Comparison of ENCODE assay signal across 24 cellular contexts in genomic region chr13:27660511-27660910, GRCh38.
"Had no signal": no experiment of that assay in that cellular context is flagged by ENCODE, and none has a peak within 500 bp of the region (broad histone marks: within the 10 kb centered on the region; RNA-seq: fewer than 3 reads in every experiment).

No MANE protein-coding gene starts in this region.

- H3K27ac Mint-ChIP-seq: activated B cell treated with CpG ODN at 0.5 μM for 24 hours; activated naive CD4-positive, alpha-beta T cell treated with anti-CD3 and anti-CD28 coated beads for 36 hours; type B pancreatic cell had no signal

- H3K4me3 ChIP-seq: ovary, prostate gland, spleen, thoracic aorta, vagina had no signal

- DNase-seq: activated B cell treated with CpG ODN at 0.5 μM for 24 hours; activated CD4-positive, alpha-beta T cell treated with anti-CD3 and anti-CD28 coated beads for 4 hours; activated CD4-positive, alpha-beta T cell treated with anti-CD3 and anti-CD28 coated beads, Interleukin-2, amount 50 U/mL, for 48 hours; activated effector memory CD4-positive, alpha-beta T cell treated with Interleukin-2 at 50 U/mL for 16 hours; activated naive CD4-positive, alpha-beta T cell treated with anti-CD3 and anti-CD28 coated beads for 36 hours; activated T-cell treated with anti-CD3 and anti-CD28 coated beads, Interleukin-2, amount 50 U/mL, for 48 hours; effector memory CD8-positive, alpha-beta T cell; foreskin melanocyte; hippocampal formation; left ventricle myocardium superior; mammary epithelial cell; midbrain; natural killer cell; ovary; spleen; stimulated activated CD4-positive, alpha-beta T cell treated with anti-CD3 and anti-CD28 coated beads, Interleukin-4, amount 100 ng/mL, for 1 hour; stimulated activated naive CD4-positive, alpha-beta T cell treated with Interleukin-2 at 50 U/mL for 16 hours; T1000 had no signal

- H3K27me3 Mint-ChIP-seq: activated B cell treated with CpG ODN at 0.5 μM for 24 hours; effector memory CD8-positive, alpha-beta T cell; type B pancreatic cell had no signal

- H3K4me1 ChIP-seq: spleen had no signal

- H3K9me3 Mint-ChIP-seq: activated B cell treated with CpG ODN at 0.5 μM for 24 hours; activated naive CD4-positive, alpha-beta T cell treated with anti-CD3 and anti-CD28 coated beads for 36 hours; effector memory CD8-positive, alpha-beta T cell; natural killer cell; type B pancreatic cell had no signal

- H3K36me3 ChIP-seq: ovary, prostate gland, thoracic aorta had no signal

- ATAC-seq: effector memory CD8-positive, alpha-beta T cell; esophagus mucosa; left ventricle myocardium superior; natural killer cell had no signal

- H3K36me3 Mint-ChIP-seq: natural killer cell had no signal

- H3K27me3 ChIP-seq: neutrophil, ovary, spleen, vagina had no signal

- H3K4me3 Mint-ChIP-seq: activated B cell treated with CpG ODN at 0.5 μM for 24 hours; activated naive CD4-positive, alpha-beta T cell treated with anti-CD3 and anti-CD28 coated beads for 36 hours; effector memory CD8-positive, alpha-beta T cell; natural killer cell; type B pancreatic cell had no signal

- H3K9me3 ChIP-seq: neutrophil, ovary, prostate gland, spleen, thoracic aorta, vagina had no signal

- H3K27ac ChIP-seq: neutrophil, ovary, prostate gland, spleen, thoracic aorta, vagina had no signal
